In genomic region chr1:58841455-58841854, GRCh38 we compare ENCODE assay signal across 10 cellular contexts. TPM values are rescaled to one million over a fixed set of nuclear protein-coding genes. Genes with fewer than 3 reads are reported as not detected.
A peak's percentile ranks its signal among the peaks of the same experiment; 100 is the strongest.
DNase-seq lines count a peak whose midpoint lies in the region; ATAC-seq and TF ChIP-seq lines count a peak whose summit lies in the region.
"Had no signal": no experiment of that assay in that cellular context is flagged by ENCODE, and none has a peak within 500 bp of the region (broad histone marks: within the 10 kb centered on the region; RNA-seq: fewer than 3 reads in every experiment).

No MANE protein-coding gene starts in this region.

- H3K36me3 ChIP-seq in prostate gland, result no peaks in the 10 kb centered on the region

- H3K27ac ChIP-seq in prostate gland, result no peak overlapping the region

- no peaks in the 10 kb centered on the region for H3K4me1 ChIP-seq in prostate gland (replicated peaks)

- POLR2A ChIA-PET in AG04449 (lab: Yijun Ruan, JAX), result no interaction called here

- TF ChIP-seq CTCF in AG04449 (IDR thresholded peaks at IDR 0.05; ENCODE audit: insufficient read depth, low read length, missing control alignments) (peak; percentile 14), GM12873 (IDR thresholded peaks at IDR 0.05; ENCODE audit: insufficient read depth, low read depth, low read length, missing control alignments) (peak; percentile 63), prostate gland (IDR thresholded peaks at IDR 0.05) (peak in 1 of 4 experiments; percentile 31)

- H3K27me3 ChIP-seq in prostate gland (replicated peaks; ENCODE audit: insufficient read depth), result no peaks in the 10 kb centered on the region

- WGBS in prostate gland, result 86% methylated on average over 3 of the region's 3 CpGs

- no peaks in the 10 kb centered on the region for H3K9me3 ChIP-seq in prostate gland

- ATAC-seq in SK-N-SH treated with all-trans-retinoic acid at 6 μM for 48 hours, result peak; percentile 28; the same call in 2 of the 3 replicates
- ATAC-seq: naive thymus-derived CD8-positive, alpha-beta T cell had no signal

- intact Hi-C loops in prostate gland (cut with DNase I), result no loop called here

- CTCF ChIA-PET in AG04449 (lab: Yijun Ruan, JAX), result interaction anchor here (1.2 kb wide), 1 partner anchor 199 kb away, joined by 3 read pairs; no protein-coding TSS in a partner anchor

- DNase-seq in AG04449 (ENCODE audit: low read depth, low spot score) (no peak), germinal center (ENCODE audit: low spot score) (peak; percentile 18), NCI-H1436 treated with DMSO at 0.1 percent for 48 hours (lab: John Stamatoyannopoulos, UW) (no peak), cerebellar cortex (ENCODE audit: low spot score) (no peak), prostate gland (ENCODE audit: low spot score) (no peak)
- DNase-seq in NK-92 treated with Interleukin-12 subunit alpha and Interleukin-12 subunit beta, amount 100 ng/mL, for 24 hours (lab: John Stamatoyannopoulos, UW), result no peak
- DNase-seq: naive thymus-derived CD8-positive, alpha-beta T cell; NCI-H1417 had no signal

- TF ChIP-seq POLR2A in prostate gland (IDR thresholded peaks at IDR 0.05), result no peak

- H3K4me3 ChIP-seq in AG04449 (ENCODE audit: low read depth, low read length), result no peak overlapping the region
- H3K4me3 ChIP-seq in prostate gland, result no peak overlapping the region

TF ChIP-seq in SK-N-SH treated with all-trans-retinoic acid at 6 μM for 48 hours, 23 proteins besides CTCF, POLR2A, EP300 and RAD21:
- TF ChIP-seq SNAI2 (CRISPR knock-in tag; IDR thresholded peaks at IDR 0.05) (no peak), ZNF565 (CRISPR knock-in tag; conservative IDR thresholded peaks at IDR 0.05; ENCODE audit: low read depth) (no peak), TCF4 (CRISPR knock-in tag; IDR thresholded peaks at IDR 0.05; ENCODE audit: borderline replicate concordance) (no peak), RARB (CRISPR knock-in tag; IDR thresholded peaks at IDR 0.05) (no peak), ZFP30 (CRISPR knock-in tag; IDR thresholded peaks at IDR 0.05) (no peak), TSHZ2 (CRISPR knock-in tag; IDR thresholded peaks at IDR 0.05) (no peak), BACH2 (CRISPR knock-in tag; IDR thresholded peaks at IDR 0.05; ENCODE audit: borderline replicate concordance) (no peak), GLIS3 (CRISPR knock-in tag; IDR thresholded peaks at IDR 0.05) (no peak), OSR1 (CRISPR knock-in tag; IDR thresholded peaks at IDR 0.05) (no peak), ZNF70 (CRISPR knock-in tag; IDR thresholded peaks at IDR 0.05) (no peak), ESRRG (CRISPR knock-in tag; IDR thresholded peaks at IDR 0.05) (no peak), ARNTL (CRISPR knock-in tag; IDR thresholded peaks at IDR 0.05; ENCODE audit: borderline replicate concordance, low read depth) (no peak), PATZ1 (CRISPR knock-in tag; IDR thresholded peaks at IDR 0.05; ENCODE audit: borderline replicate concordance) (no peak), CREB5 (CRISPR knock-in tag; IDR thresholded peaks at IDR 0.05; ENCODE audit: low read depth) (no peak)
- TF ChIP-seq, protein P1, sequence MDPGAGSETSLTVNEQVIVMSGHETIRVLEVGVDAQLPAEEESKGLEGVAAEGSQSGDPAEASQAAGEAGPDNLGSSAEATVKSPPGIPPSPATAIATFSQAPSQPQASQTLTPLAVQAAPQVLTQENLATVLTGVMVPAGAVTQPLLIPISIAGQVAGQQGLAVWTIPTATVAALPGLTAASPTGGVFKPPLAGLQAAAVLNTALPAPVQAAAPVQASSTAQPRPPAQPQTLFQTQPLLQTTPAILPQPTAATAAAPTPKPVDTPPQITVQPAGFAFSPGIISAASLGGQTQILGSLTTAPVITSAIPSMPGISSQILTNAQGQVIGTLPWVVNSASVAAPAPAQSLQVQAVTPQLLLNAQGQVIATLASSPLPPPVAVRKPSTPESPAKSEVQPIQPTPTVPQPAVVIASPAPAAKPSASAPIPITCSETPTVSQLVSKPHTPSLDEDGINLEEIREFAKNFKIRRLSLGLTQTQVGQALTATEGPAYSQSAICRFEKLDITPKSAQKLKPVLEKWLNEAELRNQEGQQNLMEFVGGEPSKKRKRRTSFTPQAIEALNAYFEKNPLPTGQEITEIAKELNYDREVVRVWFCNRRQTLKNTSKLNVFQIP (CRISPR knock-in tag; IDR thresholded peaks at IDR 0.05; ENCODE audit: borderline replicate concordance, low read depth), result no peak
- TF ChIP-seq, protein P2, sequence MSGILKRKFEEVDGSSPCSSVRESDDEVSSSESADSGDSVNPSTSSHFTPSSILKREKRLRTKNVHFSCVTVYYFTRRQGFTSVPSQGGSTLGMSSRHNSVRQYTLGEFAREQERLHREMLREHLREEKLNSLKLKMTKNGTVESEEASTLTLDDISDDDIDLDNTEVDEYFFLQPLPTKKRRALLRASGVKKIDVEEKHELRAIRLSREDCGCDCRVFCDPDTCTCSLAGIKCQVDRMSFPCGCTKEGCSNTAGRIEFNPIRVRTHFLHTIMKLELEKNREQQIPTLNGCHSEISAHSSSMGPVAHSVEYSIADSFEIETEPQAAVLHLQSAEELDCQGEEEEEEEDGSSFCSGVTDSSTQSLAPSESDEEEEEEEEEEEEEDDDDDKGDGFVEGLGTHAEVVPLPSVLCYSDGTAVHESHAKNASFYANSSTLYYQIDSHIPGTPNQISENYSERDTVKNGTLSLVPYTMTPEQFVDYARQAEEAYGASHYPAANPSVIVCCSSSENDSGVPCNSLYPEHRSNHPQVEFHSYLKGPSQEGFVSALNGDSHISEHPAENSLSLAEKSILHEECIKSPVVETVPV (CRISPR knock-in tag; IDR thresholded peaks at IDR 0.05), result no peak

RNA-seq across cellular contexts. Expression of gene JUN, which starts 57.6 kb away (rescaled TPM):
- total RNA-seq in prostate gland, result 100 to 1,000 TPM; 154 to 303 TPM
